In the genomic region with DNA sequence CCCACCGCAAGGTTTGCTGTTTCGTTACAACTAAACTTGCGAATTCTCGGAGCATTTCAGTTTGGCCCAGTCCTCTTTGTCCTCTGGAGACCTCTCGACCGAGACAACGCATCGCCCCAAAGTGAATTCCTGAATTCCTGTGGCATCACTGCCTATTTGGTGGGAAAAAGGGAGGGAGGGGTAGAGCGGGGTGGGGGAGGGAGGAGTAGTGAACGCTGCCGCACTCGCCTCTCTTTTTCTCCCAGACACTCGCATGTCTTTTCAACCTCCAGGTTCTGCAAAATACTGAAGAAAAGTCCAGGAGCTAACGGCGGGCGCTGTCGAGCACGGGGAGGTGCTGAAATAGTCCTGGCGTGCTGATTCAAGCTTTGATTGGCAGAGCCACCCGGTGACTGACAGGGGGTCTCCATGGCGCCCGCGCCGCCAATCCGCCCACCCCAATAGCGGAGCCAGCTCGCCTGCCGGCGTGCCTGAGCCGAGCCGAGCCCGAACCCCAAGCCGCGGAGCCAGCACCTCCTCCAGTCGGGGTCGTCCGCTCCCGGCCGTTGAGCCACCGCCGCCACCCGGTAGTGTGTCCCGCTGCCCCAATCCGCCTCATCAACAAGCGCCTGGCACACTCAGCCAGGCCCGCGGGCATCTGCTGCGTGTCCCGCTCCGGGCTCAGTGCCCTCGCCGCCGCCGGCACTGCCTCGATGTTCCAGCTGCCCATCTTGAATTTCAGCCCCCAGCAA, we compare ENCODE assay signal across 1 cellular context.
TF ChIP-seq lines count a peak whose summit lies in the region.

A gene (plus strand): TSS at position 440 of the 731 bp plus-strand sequence. CDS start 253 bp downstream, at position 693.

TF ChIP-seq in GM12878, 131 proteins besides CTCF, POLR2A, EP300 and RAD21 (continued from another document):
- TF ChIP-seq, protein P1, sequence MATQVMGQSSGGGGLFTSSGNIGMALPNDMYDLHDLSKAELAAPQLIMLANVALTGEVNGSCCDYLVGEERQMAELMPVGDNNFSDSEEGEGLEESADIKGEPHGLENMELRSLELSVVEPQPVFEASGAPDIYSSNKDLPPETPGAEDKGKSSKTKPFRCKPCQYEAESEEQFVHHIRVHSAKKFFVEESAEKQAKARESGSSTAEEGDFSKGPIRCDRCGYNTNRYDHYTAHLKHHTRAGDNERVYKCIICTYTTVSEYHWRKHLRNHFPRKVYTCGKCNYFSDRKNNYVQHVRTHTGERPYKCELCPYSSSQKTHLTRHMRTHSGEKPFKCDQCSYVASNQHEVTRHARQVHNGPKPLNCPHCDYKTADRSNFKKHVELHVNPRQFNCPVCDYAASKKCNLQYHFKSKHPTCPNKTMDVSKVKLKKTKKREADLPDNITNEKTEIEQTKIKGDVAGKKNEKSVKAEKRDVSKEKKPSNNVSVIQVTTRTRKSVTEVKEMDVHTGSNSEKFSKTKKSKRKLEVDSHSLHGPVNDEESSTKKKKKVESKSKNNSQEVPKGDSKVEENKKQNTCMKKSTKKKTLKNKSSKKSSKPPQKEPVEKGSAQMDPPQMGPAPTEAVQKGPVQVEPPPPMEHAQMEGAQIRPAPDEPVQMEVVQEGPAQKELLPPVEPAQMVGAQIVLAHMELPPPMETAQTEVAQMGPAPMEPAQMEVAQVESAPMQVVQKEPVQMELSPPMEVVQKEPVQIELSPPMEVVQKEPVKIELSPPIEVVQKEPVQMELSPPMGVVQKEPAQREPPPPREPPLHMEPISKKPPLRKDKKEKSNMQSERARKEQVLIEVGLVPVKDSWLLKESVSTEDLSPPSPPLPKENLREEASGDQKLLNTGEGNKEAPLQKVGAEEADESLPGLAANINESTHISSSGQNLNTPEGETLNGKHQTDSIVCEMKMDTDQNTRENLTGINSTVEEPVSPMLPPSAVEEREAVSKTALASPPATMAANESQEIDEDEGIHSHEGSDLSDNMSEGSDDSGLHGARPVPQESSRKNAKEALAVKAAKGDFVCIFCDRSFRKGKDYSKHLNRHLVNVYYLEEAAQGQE (IDR thresholded peaks at IDR 0.05; ENCODE audit: low read depth, low read length), result peak; percentile 61; the same call in 1 of the 2 replicates
- TF ChIP-seq SRF (IDR thresholded peaks at IDR 0.05; ENCODE audit: low read depth in 2 of 2, low read length in 2 of 2) (no peak), ZNF207 (IDR thresholded peaks at IDR 0.05; ENCODE audit: borderline replicate concordance) (no peak), BACH1 (IDR thresholded peaks at IDR 0.05; ENCODE audit: borderline replicate concordance) (no peak)
- TF ChIP-seq, protein P2, sequence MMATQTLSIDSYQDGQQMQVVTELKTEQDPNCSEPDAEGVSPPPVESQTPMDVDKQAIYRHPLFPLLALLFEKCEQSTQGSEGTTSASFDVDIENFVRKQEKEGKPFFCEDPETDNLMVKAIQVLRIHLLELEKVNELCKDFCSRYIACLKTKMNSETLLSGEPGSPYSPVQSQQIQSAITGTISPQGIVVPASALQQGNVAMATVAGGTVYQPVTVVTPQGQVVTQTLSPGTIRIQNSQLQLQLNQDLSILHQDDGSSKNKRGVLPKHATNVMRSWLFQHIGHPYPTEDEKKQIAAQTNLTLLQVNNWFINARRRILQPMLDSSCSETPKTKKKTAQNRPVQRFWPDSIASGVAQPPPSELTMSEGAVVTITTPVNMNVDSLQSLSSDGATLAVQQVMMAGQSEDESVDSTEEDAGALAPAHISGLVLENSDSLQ (IDR thresholded peaks at IDR 0.05), result peak; percentile 53; the same call in 1 of the 2 replicates
- TF ChIP-seq, protein P3, sequence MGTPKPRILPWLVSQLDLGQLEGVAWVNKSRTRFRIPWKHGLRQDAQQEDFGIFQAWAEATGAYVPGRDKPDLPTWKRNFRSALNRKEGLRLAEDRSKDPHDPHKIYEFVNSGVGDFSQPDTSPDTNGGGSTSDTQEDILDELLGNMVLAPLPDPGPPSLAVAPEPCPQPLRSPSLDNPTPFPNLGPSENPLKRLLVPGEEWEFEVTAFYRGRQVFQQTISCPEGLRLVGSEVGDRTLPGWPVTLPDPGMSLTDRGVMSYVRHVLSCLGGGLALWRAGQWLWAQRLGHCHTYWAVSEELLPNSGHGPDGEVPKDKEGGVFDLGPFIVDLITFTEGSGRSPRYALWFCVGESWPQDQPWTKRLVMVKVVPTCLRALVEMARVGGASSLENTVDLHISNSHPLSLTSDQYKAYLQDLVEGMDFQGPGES (IDR thresholded peaks at IDR 0.05), result no peak
